In the genomic region with DNA sequence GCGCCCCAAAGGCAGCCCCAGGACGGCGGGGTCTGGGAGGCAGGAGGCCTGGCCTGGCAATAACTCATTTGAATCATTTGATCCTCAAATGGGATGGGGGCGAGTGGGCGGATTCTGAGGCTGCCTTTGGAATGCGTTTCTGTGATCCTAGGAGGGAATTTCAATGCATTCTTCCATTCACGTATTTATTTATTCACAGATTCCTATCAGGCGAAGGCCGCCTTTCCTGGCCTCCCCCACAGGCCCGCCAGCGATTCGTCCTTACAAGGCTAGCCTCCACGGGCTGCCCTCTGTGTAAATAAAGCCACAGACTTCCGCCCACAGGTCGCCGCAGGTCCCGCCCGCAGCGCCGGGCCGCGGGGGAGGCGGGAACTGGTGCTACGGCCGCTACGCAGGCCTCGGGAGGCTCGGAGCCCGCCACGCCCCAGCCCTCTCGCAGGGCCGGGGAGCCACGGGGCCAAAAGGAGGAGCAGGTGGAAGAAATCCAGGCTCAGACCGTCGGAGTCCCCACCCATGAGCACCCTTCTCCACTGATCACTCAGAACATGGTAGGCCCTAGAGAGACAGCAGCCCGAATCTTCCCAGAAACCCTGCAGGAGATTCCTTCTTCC, we compare ENCODE assay signal across 8 cellular contexts. TPM values are rescaled to one million over a fixed set of nuclear protein-coding genes. Genes with fewer than 3 reads are reported as not detected.
A peak's percentile ranks its signal among the peaks of the same experiment; 100 is the strongest.
DNase-seq lines count a peak whose midpoint lies in the region; ATAC-seq and TF ChIP-seq lines count a peak whose summit lies in the region.

No MANE protein-coding gene starts in this region.

- no peaks in the 10 kb centered on the region for H3K27me3 Mint-ChIP-seq in natural killer cell (ENCODE audit: low read depth in 2 of 2)

- TF ChIP-seq POLR2A in suprapubic skin (IDR thresholded peaks at IDR 0.05): no peak

- no peaks in the 10 kb centered on the region for H3K36me3 ChIP-seq in suprapubic skin

- H3K4me3 Mint-ChIP-seq in natural killer cell: peak overlapping the region; percentile 92

- 4% methylated on average over 30 of the region's 36 CpGs for WGBS in suprapubic skin

- peaks cover 68% of the 10 kb centered on the region for H3K4me1 ChIP-seq in suprapubic skin

- peak; percentile 2 to 62 for DNase-seq in NCI-H526 (lab: John Stamatoyannopoulos, UW)
- peak; percentile 41 for DNase-seq in activated T-helper 1 cell treated with Interleukin-2 at 50 U/mL for 16 hours (ENCODE audit: low read depth)
- DNase-seq in fibroblast of mammary gland (ENCODE audit: low read depth): peak; percentile 80
- DNase-seq in natural killer cell: peak; percentile 64
- peak; percentile 89 to 94 for DNase-seq in suprapubic skin (ENCODE audit: low spot score in 2 of 2)
- DNase-seq in NCI-H2171 treated with DMSO at 0.1 percent for 48 hours (lab: John Stamatoyannopoulos, UW): no peak

- H3K4me3 ChIP-seq in fibroblast of mammary gland (ENCODE audit: control insufficient read depth, low read depth, low read length) (peak overlapping the region; percentile 55), suprapubic skin (peak overlapping the region; percentile 65)

- H3K27me3 ChIP-seq in suprapubic skin: no peaks in the 10 kb centered on the region

- intact Hi-C loops in natural killer cell (cut with micrococcal nuclease): loop anchor here (5.0 to 10.0 kb wide), 5 partner anchors 47 to 480 kb away; a partner anchor contains a TSS

- peak overlapping the region; percentile 93 for H3K27ac ChIP-seq in suprapubic skin

- peaks cover 50 to 62% of the 10 kb centered on the region in 2 donors for H3K4me1 Mint-ChIP-seq in natural killer cell

- ATAC-seq in GM18502 (IDR thresholded peaks at IDR 0.05; ENCODE audit: poor library complexity, unreplicated experiment): peak; percentile 56
- peak; percentile 66 for ATAC-seq in HG02759 (IDR thresholded peaks at IDR 0.05; ENCODE audit: unreplicated experiment)
- peak; percentile 27 to 57 (median 51) for ATAC-seq in natural killer cell

- H3K9me3 ChIP-seq in suprapubic skin: no peaks in the 10 kb centered on the region

- no peak for TF ChIP-seq EP300 in suprapubic skin (IDR thresholded peaks at IDR 0.05)

- peak overlapping the region; percentile 88 for H3K27ac Mint-ChIP-seq in natural killer cell

- no peaks in the 10 kb centered on the region for H3K9me3 Mint-ChIP-seq in natural killer cell

- no peak for TF ChIP-seq CTCF in fibroblast of mammary gland (conservative IDR thresholded peaks at IDR 0.05; ENCODE audit: control insufficient read depth, insufficient read depth, low read depth, low read length)
- no peak for TF ChIP-seq CTCF in natural killer cell (IDR thresholded peaks at IDR 0.05)
- no peak for TF ChIP-seq CTCF in suprapubic skin (IDR thresholded peaks at IDR 0.05)

- H3K36me3 Mint-ChIP-seq in natural killer cell: no peaks in the 10 kb centered on the region

RNA-seq across cellular contexts. Expression of a gene that starts 31.3 kb away (rescaled TPM):
- 1,000 to 10,000 TPM; 1,209 to 1,942 (median 1,808) TPM for total RNA-seq in natural killer cell
- total RNA-seq in suprapubic skin: 100 to 1,000 TPM; 137 to 458 (median 151) TPM
